18 cellular contexts compared by ENCODE assay signal in genomic region chr17:43733956-43734355, GRCh38. TPM values are rescaled to one million over a fixed set of nuclear protein-coding genes. Genes with fewer than 3 reads are reported as not detected.
"Had no signal": no experiment of that assay in that cellular context is flagged by ENCODE, and none has a peak within 500 bp of the region (broad histone marks: within the 10 kb centered on the region; RNA-seq: fewer than 3 reads in every experiment).

No MANE protein-coding gene starts in this region.

- H3K27ac ChIP-seq: brain microvascular endothelial cell, pancreas, tibial artery had no signal

- H3K27ac Mint-ChIP-seq: activated CD4-positive, alpha-beta T cell treated with anti-CD3 and anti-CD28 coated beads, Interleukin-2, amount 10 ng/mL, durations not matched to agents 7 days and 5 days; activated naive CD8-positive, alpha-beta T cell treated with anti-CD3 and anti-CD28 coated beads, Interleukin-2, amount 10 ng/mL, durations not matched to agents 7 days and 5 days; immature natural killer cell; naive B cell had no signal

- DNase-seq: activated CD4-positive, alpha-beta T cell treated with anti-CD3 and anti-CD28 coated beads, Interleukin-2, amount 10 ng/mL, durations not matched to agents 7 days and 5 days; activated naive CD8-positive, alpha-beta T cell treated with anti-CD3 and anti-CD28 coated beads, Interleukin-2, amount 10 ng/mL, durations not matched to agents 7 days and 5 days; cortex of kidney; effector CD4-positive, alpha-beta T cell; head of caudate nucleus; immature natural killer cell; naive B cell; pancreas; stimulated activated CD4-positive, alpha-beta T cell treated with anti-CD3 and anti-CD28 coated beads, Interleukin-4, amount 100 ng/mL, for 24 hours; stimulated activated naive CD4-positive, alpha-beta T cell; T-helper 2 cell; tibial artery had no signal

- FAIRE-seq: endothelial cell of umbilical vein, frontal cortex, pancreas had no signal

- H3K27me3 ChIP-seq: brain microvascular endothelial cell, pancreas, tibial artery had no signal

- H3K4me3 ChIP-seq: pancreas, skin epidermis, tibial artery had no signal

- H3K9me3 ChIP-seq: pancreas, tibial artery had no signal

- H3K4me1 ChIP-seq: pancreas, tibial artery had no signal

- H3K4me1 Mint-ChIP-seq: activated CD4-positive, alpha-beta T cell treated with anti-CD3 and anti-CD28 coated beads, Interleukin-2, amount 10 ng/mL, durations not matched to agents 7 days and 5 days; activated naive CD8-positive, alpha-beta T cell treated with anti-CD3 and anti-CD28 coated beads, Interleukin-2, amount 10 ng/mL, durations not matched to agents 7 days and 5 days; immature natural killer cell; naive B cell had no signal

- H3K36me3 ChIP-seq: brain microvascular endothelial cell, pancreas, tibial artery had no signal

- H3K4me3 Mint-ChIP-seq: activated CD4-positive, alpha-beta T cell treated with anti-CD3 and anti-CD28 coated beads, Interleukin-2, amount 10 ng/mL, durations not matched to agents 7 days and 5 days; activated naive CD8-positive, alpha-beta T cell treated with anti-CD3 and anti-CD28 coated beads, Interleukin-2, amount 10 ng/mL, durations not matched to agents 7 days and 5 days; immature natural killer cell; naive B cell had no signal

- H3K36me3 Mint-ChIP-seq: activated naive CD8-positive, alpha-beta T cell treated with anti-CD3 and anti-CD28 coated beads, Interleukin-2, amount 10 ng/mL, durations not matched to agents 7 days and 5 days; immature natural killer cell; naive B cell had no signal

RNA-seq across cellular contexts. Expression of gene SOST, which starts 24.6 kb away (rescaled TPM):
- total RNA-seq: activated CD4-positive, alpha-beta T cell treated with anti-CD3 and anti-CD28 coated beads, Interleukin-2, amount 10 ng/mL, durations not matched to agents 7 days and 5 days; activated naive CD8-positive, alpha-beta T cell treated with anti-CD3 and anti-CD28 coated beads, Interleukin-2, amount 10 ng/mL, durations not matched to agents 7 days and 5 days; endothelial cell of umbilical vein; frontal cortex; lung microvascular endothelial cell; pancreas; subcutaneous adipose tissue had no signal
- polyA plus RNA-seq: endothelial cell of umbilical vein, pancreas had no signal

RNA-seq across cellular contexts. Expression of gene CFAP97D1, which starts 46.3 kb away (rescaled TPM):
- total RNA-seq: activated CD4-positive, alpha-beta T cell treated with anti-CD3 and anti-CD28 coated beads, Interleukin-2, amount 10 ng/mL, durations not matched to agents 7 days and 5 days; activated naive CD8-positive, alpha-beta T cell treated with anti-CD3 and anti-CD28 coated beads, Interleukin-2, amount 10 ng/mL, durations not matched to agents 7 days and 5 days; endothelial cell of umbilical vein; frontal cortex; lung microvascular endothelial cell had no signal
- polyA plus RNA-seq: endothelial cell of umbilical vein, immature natural killer cell, pancreas had no signal
